Comparison of ENCODE assay signal across 28 cellular contexts in the genomic region with DNA sequence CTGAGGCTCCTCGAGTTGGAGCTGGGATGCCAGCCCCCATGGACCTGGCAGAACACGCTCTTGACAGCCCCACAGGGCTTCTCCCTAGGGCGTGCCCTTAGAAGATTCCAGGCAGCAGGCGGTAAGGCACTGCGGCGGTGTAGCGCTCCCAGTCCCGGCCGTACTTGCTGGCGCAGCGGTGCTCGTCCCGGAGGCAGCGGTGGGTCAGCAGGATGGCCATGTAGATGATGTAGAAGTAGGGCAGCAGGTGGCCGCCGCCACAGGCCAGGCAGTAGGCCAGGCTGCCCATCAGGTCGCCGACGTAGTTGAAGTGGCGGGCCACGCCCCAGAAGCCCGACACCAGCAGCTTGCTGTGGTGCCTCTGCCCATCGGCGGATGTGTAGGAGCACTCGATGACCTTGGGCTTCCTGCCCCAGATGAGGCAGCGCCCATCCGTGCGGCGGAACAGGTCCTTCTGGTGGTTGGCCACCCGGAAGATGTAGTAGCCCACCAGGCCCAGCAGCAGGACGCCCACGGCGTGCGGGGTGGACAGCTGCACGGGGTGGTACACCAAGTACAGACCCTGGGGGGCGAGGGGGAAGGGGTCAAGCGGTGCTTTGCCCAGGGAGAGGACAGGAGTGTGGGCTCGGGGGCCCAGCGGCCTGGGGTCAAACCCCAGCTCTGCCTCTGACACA. TPM values are rescaled to one million over a fixed set of nuclear protein-coding genes. Genes with fewer than 3 reads are reported as not detected.
A peak's percentile ranks its signal among the peaks of the same experiment; 100 is the strongest.
DNase-seq lines count a peak whose midpoint lies in the region; ATAC-seq, FAIRE-seq and TF ChIP-seq lines count a peak whose summit lies in the region.
"Had no signal": no experiment of that assay in that cellular context is flagged by ENCODE, and none has a peak within 500 bp of the region (broad histone marks: within the 10 kb centered on the region; RNA-seq: fewer than 3 reads in every experiment).

No MANE protein-coding gene starts in this region.

- H3K4ac ChIP-seq in neuronal stem cell (ENCODE audit: low read length), result no peak overlapping the region

- H3K23ac ChIP-seq in neuronal stem cell (ENCODE audit: low read depth, low read length, poor library complexity), result peak overlapping the region; percentile 89

- no peak for TF ChIP-seq CTCF in HepG2 (CRISPR knock-in tag; IDR thresholded peaks at IDR 0.05)
- no peak for TF ChIP-seq CTCF in right lobe of liver (IDR thresholded peaks at IDR 0.05)
- TF ChIP-seq CTCF in upper lobe of right lung (IDR thresholded peaks at IDR 0.05), result no peak

- H3K36me3 Mint-ChIP-seq in central memory CD8-positive, alpha-beta T cell (ENCODE audit: insufficient read depth), result peaks cover 8% of the 10 kb centered on the region

- no peak overlapping the region for H3K4me2 ChIP-seq in HepG2 (ENCODE audit: low read depth, low read length)
- no peak overlapping the region for H3K4me2 ChIP-seq in neuronal stem cell (ENCODE audit: insufficient read depth, low read length, poor library complexity, severe bottlenecking)
- H3K4me2 ChIP-seq: A549, SK-N-SH had no signal

- H2BK5ac ChIP-seq in neuronal stem cell (ENCODE audit: low read length), result peak overlapping the region; percentile 24

- H3K27ac Mint-ChIP-seq in central memory CD8-positive, alpha-beta T cell (ENCODE audit: low read depth), result peak overlapping the region; percentile 84

- H3K9me3 ChIP-seq in HepG2 (ENCODE audit: low read length), result no peaks in the 10 kb centered on the region
- H3K9me3 ChIP-seq in right lobe of liver, result no peaks in the 10 kb centered on the region
- peaks cover 0 to 2% of the 10 kb centered on the region in 2 donors for H3K9me3 ChIP-seq in neuronal stem cell (replicated peaks in 1 of 2; ENCODE audit: control insufficient read depth in 2 of 2, insufficient read depth in 1 of 2, low read depth in 1 of 2, low read length in 2 of 2)
- no peaks in the 10 kb centered on the region for H3K9me3 ChIP-seq in upper lobe of right lung
- H3K9me3 ChIP-seq: A549, SK-N-SH had no signal

- POLR2A ChIA-PET in HepG2 (lab: Yijun Ruan, JAX), result no interaction called here
- POLR2A ChIA-PET in HEK293T (lab: Yijun Ruan, JAX), result no interaction called here

- CTCF ChIA-PET in HepG2 (lab: Yijun Ruan, JAX; ENCODE audit: low intra/inter-chr PET ratio, low total read pairs), result no interaction called here
- CTCF ChIA-PET in HEK293T (lab: Yijun Ruan, JAX), result no interaction called here

- TF ChIP-seq RAD21 in HepG2 (CRISPR knock-in tag; IDR thresholded peaks at IDR 0.05), result no peak

- H3K4me3 ChIP-seq in HepG2 (replicated peaks in 1 of 3; ENCODE audit: insufficient read depth in 1 of 3, low read depth in 2 of 3, low read length in 3 of 3) (no peak overlapping the region), right lobe of liver (no peak overlapping the region), neuronal stem cell (ENCODE audit: low read length in 2 of 2) (no peak overlapping the region), upper lobe of right lung (no peak overlapping the region)
- H3K4me3 ChIP-seq: A549, GM12878 had no signal

- TF ChIP-seq POLR2A in HepG2 (IDR thresholded peaks at IDR 0.05; ENCODE audit: insufficient read depth in 1 of 2, low read depth in 2 of 2, low read length in 2 of 2) (no peak), right lobe of liver (IDR thresholded peaks at IDR 0.05) (no peak)

- no peaks in the 10 kb centered on the region for H3K9me3 Mint-ChIP-seq in central memory CD8-positive, alpha-beta T cell
- H3K9me3 Mint-ChIP-seq: CD8-positive, alpha-beta memory T cell had no signal

- ATAC-seq in HepG2 (no peak), right lobe of liver (no peak), GM19324 (IDR thresholded peaks at IDR 0.05; ENCODE audit: low FRiP score, unreplicated experiment) (no peak), upper lobe of right lung (no peak)
- no peak for ATAC-seq in central memory CD8-positive, alpha-beta T cell (replicated peaks; ENCODE audit: extremely low read depth, poor library complexity, severe bottlenecking)
- ATAC-seq: A549, GM12878 had no signal

- H3K27me3 ChIP-seq in HepG2 (ENCODE audit: control insufficient read depth in 1 of 2, insufficient read depth in 2 of 2, low read length in 2 of 2) (no peaks in the 10 kb centered on the region), right lobe of liver (no peaks in the 10 kb centered on the region), neuronal stem cell (ENCODE audit: control insufficient read depth in 3 of 3, insufficient read depth in 3 of 3, low read depth in 1 of 3, low read length in 3 of 3) (no peaks in the 10 kb centered on the region), upper lobe of right lung (no peaks in the 10 kb centered on the region)

- H2BK15ac ChIP-seq in neuronal stem cell (ENCODE audit: low read length), result no peak overlapping the region

- peaks cover 10% of the 10 kb centered on the region for H3K79me1 ChIP-seq in neuronal stem cell (ENCODE audit: low read depth, low read length)

- peak overlapping the region; percentile 61 for H2BK120ac ChIP-seq in neuronal stem cell (ENCODE audit: low read depth, low read length)

- DNase-seq in HepG2 (ENCODE audit: low spot score) (no peak), right lobe of liver (no peak), neuronal stem cell (ENCODE audit: low spot score) (no peak), upper lobe of right lung (no peak), HEK293T (ENCODE audit: extremely low spot score) (no peak)
- DNase-seq in central memory CD8-positive, alpha-beta T cell (ENCODE audit: low spot score in 2 of 2), result no peak
- DNase-seq: AML-193; CD8-positive, alpha-beta memory T cell; DMS 273 treated with DMSO at 0.1 percent for 48 hours; DMS79; EL; GDM1; GOT3; HCEC 1CT; Kasumi-1; MV-4-11; NCI-H1105; NCI-H1436 treated with DMSO at 0.1 percent for 48 hours; NCI-H187 treated with DMSO at 0.1 percent for 48 hours; NCI-H446; NCI-H524 treated with DMSO at 0.1 percent for 48 hours; NCI-H774; SK-N-SH had no signal

- H3K27me3 Mint-ChIP-seq in central memory CD8-positive, alpha-beta T cell, result no peaks in the 10 kb centered on the region
- H3K27me3 Mint-ChIP-seq: CD8-positive, alpha-beta memory T cell had no signal

- no peak for FAIRE-seq in HepG2 (lab: Jason Lieb, UNC)
- FAIRE-seq: A549, GM12878, RCC 7860 had no signal

- no peak overlapping the region for H3K14ac ChIP-seq in neuronal stem cell (ENCODE audit: low read length)

- TF ChIP-seq EP300 in HepG2 (IDR thresholded peaks at IDR 0.05; ENCODE audit: low read depth in 2 of 2, low read length in 2 of 2), result no peak
- TF ChIP-seq EP300 in HepG2 (CRISPR knock-in tag; IDR thresholded peaks at IDR 0.05; ENCODE audit: borderline replicate concordance), result no peak

- BruUV-seq in HepG2 (replicated peaks; lab: Mats Ljungman, UMichigan), result no TSS peak

- H3K4me1 ChIP-seq in HepG2 (ENCODE audit: insufficient read depth, low read length) (peaks cover 35% of the 10 kb centered on the region), right lobe of liver (peaks cover 0 to 43% (median 22%) of the 10 kb centered on the region in 4 donors), neuronal stem cell (ENCODE audit: control insufficient read depth in 2 of 2, insufficient read depth in 1 of 2, low read depth in 1 of 2, low read length in 2 of 2) (peaks cover 0 to 4% of the 10 kb centered on the region in 2 donors), upper lobe of right lung (no peaks in the 10 kb centered on the region)

- H3K9ac ChIP-seq in HepG2 (ENCODE audit: insufficient read depth, low read depth, low read length), result no peak overlapping the region
- H3K9ac ChIP-seq in neuronal stem cell (ENCODE audit: low read depth, low read length, poor library complexity), result no peak overlapping the region
- H3K9ac ChIP-seq: SK-N-SH had no signal

- intact Hi-C loops in HepG2 (cut with micrococcal nuclease; ENCODE audit: unreplicated experiment), result no loop called here
- intact Hi-C loops in right lobe of liver (cut with DNase I), result no loop called here
- intact Hi-C loops in upper lobe of right lung (cut with DNase I), result no loop called here

- no peaks in the 10 kb centered on the region for H3K79me2 ChIP-seq in HepG2 (ENCODE audit: insufficient read depth, low read length)

- H3K4me3 Mint-ChIP-seq in central memory CD8-positive, alpha-beta T cell, result no peak overlapping the region
- H3K4me3 Mint-ChIP-seq: CD8-positive, alpha-beta memory T cell had no signal

- no peak overlapping the region for H2AFZ ChIP-seq in HepG2 (ENCODE audit: low read length)
- H2AFZ ChIP-seq in neuronal stem cell (ENCODE audit: low read length), result no peak overlapping the region

- no peak overlapping the region for H4K8ac ChIP-seq in neuronal stem cell (ENCODE audit: low read depth, low read length)

- H3K18ac ChIP-seq in neuronal stem cell (ENCODE audit: low read length), result no peak overlapping the region

- in situ Hi-C loops in HepG2 (cut with HindIII; ENCODE audit: extremely low pct_ligation_motif_present, low pct_unique_long_range_greater_than_20kb), result no loop called here

- no peak overlapping the region for H2AK5ac ChIP-seq in neuronal stem cell (ENCODE audit: low read depth, low read length)

- H4K91ac ChIP-seq in neuronal stem cell (ENCODE audit: low read depth, low read length, poor library complexity), result no peak overlapping the region

- WGBS in HepG2 (ENCODE audit: low lambda C conversion rate), result 96% methylated on average over 27 of the region's 39 CpGs
- no CpG with 5 or more reads among the region's 39 CpGs for WGBS in right lobe of liver (ENCODE audit: insufficient coverage, low coverage, low lambda C conversion rate, missing lambda C conversion rate)
- no CpG with 5 or more reads among the region's 39 CpGs for WGBS in neuronal stem cell (ENCODE audit: extremely low coverage in 2 of 2, insufficient read length in 2 of 2, insufficient replicate concordance in 1 of 2), 2 donors

- H3K4me1 Mint-ChIP-seq in central memory CD8-positive, alpha-beta T cell, result peaks cover 4% of the 10 kb centered on the region
- H3K4me1 Mint-ChIP-seq: CD8-positive, alpha-beta memory T cell had no signal

- H3K36me3 ChIP-seq in HepG2 (replicated peaks in 1 of 2; ENCODE audit: control insufficient read depth in 1 of 2, insufficient read depth in 2 of 2, low read length in 2 of 2), result peaks cover 19 to 49% of the 10 kb centered on the region in 2 experiments
- peaks cover 0 to 48% (median 8%) of the 10 kb centered on the region in 4 donors for H3K36me3 ChIP-seq in right lobe of liver
- H3K36me3 ChIP-seq in neuronal stem cell (replicated peaks in 1 of 2; ENCODE audit: control insufficient read depth in 2 of 2, insufficient read depth in 2 of 2, low read length in 2 of 2), result peaks cover 59 to 63% of the 10 kb centered on the region in 2 donors
- peaks cover 39% of the 10 kb centered on the region for H3K36me3 ChIP-seq in upper lobe of right lung

- H2BK12ac ChIP-seq in neuronal stem cell (ENCODE audit: low read length), result no peak overlapping the region

- H3K27ac ChIP-seq in HepG2 (ENCODE audit: extremely low read length, insufficient read depth, low read length) (no peak overlapping the region), right lobe of liver (no peak overlapping the region), neuronal stem cell (replicated peaks; ENCODE audit: low read length) (no peak overlapping the region), upper lobe of right lung (no peak overlapping the region)
- H3K27ac ChIP-seq: A549, C4-2B had no signal

- H4K20me1 ChIP-seq in HepG2 (ENCODE audit: insufficient read depth, low read length), result peaks cover 24% of the 10 kb centered on the region; the same call in 1 of the 2 replicates

RNA-seq across cellular contexts. Expression of a gene that starts 12.8 kb away (rescaled TPM):
- total RNA-seq in HepG2 (2016; rRNA removed; fragmentation: Illumina TruSeq; extraction: Trizol) (40.4 and 96.0 TPM in 2 replicates), right lobe of liver (100 to 1,000 TPM in 4 of 6 experiments, 10 to 100 TPM in 2; 42.0 to 320 (median 126) TPM), upper lobe of right lung (105 TPM)
- 11.3 and 13.3 TPM in 2 replicates for total RNA-seq in HepG2 (2016; cell fraction: cytosol; rRNA removed; fragmentation: Illumina TruSeq; extraction: Trizol; ENCODE audit: low read depth)
- total RNA-seq in HepG2 (2016; cell fraction: insoluble cytoplasmic fraction; rRNA removed; fragmentation: Illumina TruSeq; extraction: Trizol), result 38.3 and 98.7 TPM in 2 replicates
- 26.9 and 29.4 TPM in 2 replicates for total RNA-seq in HepG2 (2016; cell fraction: membrane; rRNA removed; fragmentation: Illumina TruSeq; extraction: Trizol)
- total RNA-seq in HepG2 (2016; cell fraction: nucleus; rRNA removed; fragmentation: Illumina TruSeq; extraction: Trizol), result 77.9 and 89.2 TPM in 2 replicates
- 143 and 241 TPM in 2 replicates for polyA plus RNA-seq in HepG2 (2011; rRNA removed)
- polyA plus RNA-seq in HepG2 (2011; cell fraction: cytosol; rRNA removed), result 92.8 and 116 TPM in 2 replicates
- 82.1 and 131 TPM in 2 replicates for polyA plus RNA-seq in HepG2 (2011; cell fraction: nucleus; rRNA removed)
- 315 and 354 TPM in 2 replicates for polyA plus RNA-seq in HepG2 (2012)
- 16.5 and 16.7 TPM in 2 replicates for polyA plus RNA-seq in HepG2 (2016; cell fraction: cytosol; fragmentation: Illumina TruSeq; extraction: Trizol; ENCODE audit: low read depth)
- polyA plus RNA-seq in HepG2 (2016; cell fraction: insoluble cytoplasmic fraction; fragmentation: Illumina TruSeq; extraction: Trizol; ENCODE audit: low read depth), result 50.6 and 73.9 TPM in 2 replicates
- 26.0 and 32.3 TPM in 2 replicates for polyA plus RNA-seq in HepG2 (2016; cell fraction: membrane; fragmentation: Illumina TruSeq; extraction: Trizol; ENCODE audit: low read depth)
- 165 and 172 TPM in 2 replicates for polyA plus RNA-seq in HepG2 (2016; cell fraction: nucleus; fragmentation: Illumina TruSeq; extraction: Trizol; ENCODE audit: insufficient read depth, low read depth)
- 160 and 313 TPM in 2 replicates for polyA minus RNA-seq in HepG2 (2011; rRNA and poly(A)+ RNA removed; ENCODE audit: low replicate concordance)
- 161 and 251 TPM in 2 replicates for polyA minus RNA-seq in HepG2 (2011; cell fraction: cytosol; rRNA and poly(A)+ RNA removed)
- polyA minus RNA-seq in HepG2 (2011; cell fraction: nucleus; rRNA and poly(A)+ RNA removed), result 34.2 and 48.4 TPM in 2 replicates
- 138 TPM for polyA plus RNA-seq in neuronal stem cell (2013, experiment 1 of 2)
- 140 TPM for polyA plus RNA-seq in neuronal stem cell (2013, experiment 2 of 2)

RNA-seq across cellular contexts. Expression of a gene that starts 17.6 kb away (rescaled TPM):
- 27.1 and 35.7 TPM in 2 replicates for total RNA-seq in HepG2 (2016; rRNA removed; fragmentation: Illumina TruSeq; extraction: Trizol)
- 8.5 and 12.4 TPM in 2 replicates for total RNA-seq in HepG2 (2016; cell fraction: cytosol; rRNA removed; fragmentation: Illumina TruSeq; extraction: Trizol; ENCODE audit: low read depth)
- 24.1 and 36.5 TPM in 2 replicates for total RNA-seq in HepG2 (2016; cell fraction: insoluble cytoplasmic fraction; rRNA removed; fragmentation: Illumina TruSeq; extraction: Trizol)
- total RNA-seq in HepG2 (2016; cell fraction: membrane; rRNA removed; fragmentation: Illumina TruSeq; extraction: Trizol), result 13.6 and 14.7 TPM in 2 replicates
- total RNA-seq in HepG2 (2016; cell fraction: nucleus; rRNA removed; fragmentation: Illumina TruSeq; extraction: Trizol), result 51.5 and 52.3 TPM in 2 replicates
- 51.5 and 63.4 TPM in 2 replicates for polyA plus RNA-seq in HepG2 (2011; rRNA removed)
- polyA plus RNA-seq in HepG2 (2011; cell fraction: cytosol; rRNA removed), result 35.3 and 38.4 TPM in 2 replicates
- 278 and 289 TPM in 2 replicates for polyA plus RNA-seq in HepG2 (2011; cell fraction: nucleus; rRNA removed)
- polyA plus RNA-seq in HepG2 (2012), result 36.9 and 39.9 TPM in 2 replicates
- polyA plus RNA-seq in HepG2 (2016; cell fraction: cytosol; fragmentation: Illumina TruSeq; extraction: Trizol; ENCODE audit: low read depth), result 8.2 and 8.4 TPM in 2 replicates
- 21.4 and 22.2 TPM in 2 replicates for polyA plus RNA-seq in HepG2 (2016; cell fraction: insoluble cytoplasmic fraction; fragmentation: Illumina TruSeq; extraction: Trizol; ENCODE audit: low read depth)
- polyA plus RNA-seq in HepG2 (2016; cell fraction: membrane; fragmentation: Illumina TruSeq; extraction: Trizol; ENCODE audit: low read depth), result 8.4 and 8.9 TPM in 2 replicates
- polyA plus RNA-seq in HepG2 (2016; cell fraction: nucleus; fragmentation: Illumina TruSeq; extraction: Trizol; ENCODE audit: insufficient read depth, low read depth), result 95.9 and 99.0 TPM in 2 replicates
- 80.9 and 97.1 TPM in 2 replicates for polyA minus RNA-seq in HepG2 (2011; rRNA and poly(A)+ RNA removed; ENCODE audit: low replicate concordance)
- 17.1 and 19.6 TPM in 2 replicates for polyA minus RNA-seq in HepG2 (2011; cell fraction: cytosol; rRNA and poly(A)+ RNA removed)
- polyA minus RNA-seq in HepG2 (2011; cell fraction: nucleus; rRNA and poly(A)+ RNA removed), result 117 and 142 TPM in 2 replicates
- 10 to 100 TPM; 26.4 to 54.7 (median 35.4) TPM for total RNA-seq in right lobe of liver
- 16.3 TPM for polyA plus RNA-seq in neuronal stem cell (2013, experiment 1 of 2)
- polyA plus RNA-seq in neuronal stem cell (2013, experiment 2 of 2), result 16.8 TPM
- 91.3 TPM for total RNA-seq in upper lobe of right lung
